Comparison of ENCODE assay signal across 8 cellular contexts in the genomic region with DNA sequence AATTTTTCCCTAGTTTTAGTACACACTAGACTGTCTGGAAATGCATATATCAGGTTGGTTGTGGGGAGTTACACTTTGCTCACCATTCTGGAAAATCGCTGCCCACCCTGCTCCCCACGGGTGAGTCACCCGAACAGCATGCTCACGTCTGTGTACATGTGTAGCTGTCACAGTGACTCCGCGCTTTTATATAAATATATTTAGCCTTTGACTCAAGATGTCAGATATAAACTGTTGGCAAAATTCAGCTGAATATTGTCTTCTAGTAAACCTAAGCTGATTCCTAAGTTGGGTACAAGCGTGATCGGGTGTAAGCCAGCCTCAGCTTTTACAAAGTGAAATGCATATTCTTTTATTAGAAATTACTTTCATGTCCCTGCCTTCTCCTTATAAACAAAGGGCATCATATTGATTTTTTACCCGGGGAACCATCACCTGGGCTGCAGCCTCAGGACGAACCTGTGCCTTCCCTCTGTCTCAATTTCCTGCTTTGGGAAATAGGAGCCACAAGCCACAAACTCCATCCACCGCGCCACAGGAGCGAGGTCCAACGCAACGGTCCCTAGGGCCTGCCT. TPM values are rescaled to one million over a fixed set of nuclear protein-coding genes. Genes with fewer than 3 reads are reported as not detected.
A peak's percentile ranks its signal among the peaks of the same experiment; 100 is the strongest.
DNase-seq lines count a peak whose midpoint lies in the region; ATAC-seq, FAIRE-seq and TF ChIP-seq lines count a peak whose summit lies in the region.

No MANE protein-coding gene starts in this region.

- no peak overlapping the region for H3K27ac Mint-ChIP-seq in T-helper 2 cell treated with Interferon-gamma antibody and Interleukin-4, amounts not matched to agents 5 μg/mL and 100 μg/mL, for 36 hours

- peak overlapping the region; percentile 91 to 96 for H3K4me3 ChIP-seq in Panc1 (ENCODE audit: low read depth in 2 of 2, low read length in 2 of 2)
- H3K4me3 ChIP-seq in epithelial cell of esophagus (ENCODE audit: low read length), result peak overlapping the region; percentile 94
- peak overlapping the region; percentile 76 for H3K4me3 ChIP-seq in ovary

- peaks cover 3% of the 10 kb centered on the region for H3K36me3 Mint-ChIP-seq in T-helper 2 cell treated with Interferon-gamma antibody and Interleukin-4, amounts not matched to agents 5 μg/mL and 100 μg/mL, for 36 hours (ENCODE audit: low read depth)

- intact Hi-C loops in Panc1 (cut with micrococcal nuclease; ENCODE audit: unreplicated experiment), result loop anchor here (5.0 kb wide), 1 partner anchor 143 kb away; a partner anchor contains a TSS
- intact Hi-C loops in ovary (cut with DNase I), result loop anchor here in 2 of 4 donors (5.0 to 10.0 kb wide), 2 partner anchors 68 to 780 kb away; a partner anchor contains a TSS

- TF ChIP-seq CTCF in Panc1 (IDR thresholded peaks at IDR 0.05) (no peak), epithelial cell of esophagus (IDR thresholded peaks at IDR 0.05; ENCODE audit: insufficient read depth, low read depth, low read length, missing control alignments) (no peak), ovary (IDR thresholded peaks at IDR 0.05) (no peak)

- no peak overlapping the region for H3K4me3 Mint-ChIP-seq in T-helper 2 cell treated with Interferon-gamma antibody and Interleukin-4, amounts not matched to agents 5 μg/mL and 100 μg/mL, for 36 hours

- WGBS in ovary, 3 donors, result 22 to 25% (median 24%) methylated on average over 15 of the region's 15 CpGs

- no peaks in the 10 kb centered on the region for H3K27me3 Mint-ChIP-seq in T-helper 2 cell treated with Interferon-gamma antibody and Interleukin-4, amounts not matched to agents 5 μg/mL and 100 μg/mL, for 36 hours (ENCODE audit: low read depth)

- no peak for TF ChIP-seq EP300 in ovary (IDR thresholded peaks at IDR 0.05)

- peaks cover 8% of the 10 kb centered on the region for H3K9me3 Mint-ChIP-seq in T-helper 2 cell treated with Interferon-gamma antibody and Interleukin-4, amounts not matched to agents 5 μg/mL and 100 μg/mL, for 36 hours

- H3K4me1 ChIP-seq in Panc1 (ENCODE audit: control insufficient read depth, insufficient read depth, low read length) (peaks cover 41% of the 10 kb centered on the region), ovary (ENCODE audit: insufficient read depth) (peaks cover 24% of the 10 kb centered on the region)

- FAIRE-seq in GM12892 (lab: Jason Lieb, UNC), result peak; percentile 14

- H3K4me1 Mint-ChIP-seq in T-helper 2 cell treated with Interferon-gamma antibody and Interleukin-4, amounts not matched to agents 5 μg/mL and 100 μg/mL, for 36 hours (ENCODE audit: low read depth), result peaks cover 38% of the 10 kb centered on the region

- no peaks in the 10 kb centered on the region for H3K36me3 ChIP-seq in Panc1 (ENCODE audit: control insufficient read depth, insufficient read depth, low read length)
- no peaks in the 10 kb centered on the region for H3K36me3 ChIP-seq in ovary

- no peak for DNase-seq in GM12892 (ENCODE audit: insufficient read length)
- DNase-seq in Panc1 (ENCODE audit: low read depth, low spot score), result no peak
- no peak for DNase-seq in epithelial cell of esophagus (ENCODE audit: low read depth)
- DNase-seq in ovary, result peak in 2 of 5 donors; percentile 23 to 48
- DNase-seq in AML-193 (lab: John Stamatoyannopoulos, UW), result no peak
- no peak for DNase-seq in T-helper 2 cell treated with Interferon-gamma antibody and Interleukin-4, amounts not matched to agents 5 μg/mL and 100 μg/mL, for 36 hours (ENCODE audit: low spot score)

- in situ Hi-C loops in Panc1 (cut with HindIII; ENCODE audit: low pct_unique_long_range_greater_than_20kb, low sequenced_read_pairs), result no loop called here

- TF ChIP-seq POLR2A in GM12892 (IDR thresholded peaks at IDR 0.05; ENCODE audit: low read depth, low read length) (no peak), ovary (IDR thresholded peaks at IDR 0.05) (no peak)

- no peaks in the 10 kb centered on the region for H3K9me3 ChIP-seq in Panc1 (ENCODE audit: control insufficient read depth, insufficient read depth, low read depth, low read length)
- no peaks in the 10 kb centered on the region for H3K9me3 ChIP-seq in ovary

- CTCF ChIA-PET in Panc1 (lab: Charles Lee), result no interaction called here

- BruUV-seq in Panc1 (replicated peaks; lab: Mats Ljungman, UMichigan), result TSS peak; percentile 91

- no peaks in the 10 kb centered on the region for H3K27me3 ChIP-seq in Panc1 (ENCODE audit: control insufficient read depth, insufficient read depth, low read length)
- H3K27me3 ChIP-seq in ovary, result no peaks in the 10 kb centered on the region

- peak overlapping the region; percentile 96 for H3K27ac ChIP-seq in Panc1 (ENCODE audit: low read length)
- peak overlapping the region; percentile 92 to 97 for H3K27ac ChIP-seq in ovary

- POLR2A ChIA-PET in Panc1 (lab: Charles Lee), result interaction anchor here (1.2 kb wide), 1 partner anchor 27 kb away, joined by 3 read pairs; no protein-coding TSS in a partner anchor

- ATAC-seq in Panc1 (peak; percentile 55), GM19463 (IDR thresholded peaks at IDR 0.05; ENCODE audit: unreplicated experiment) (no peak), HG03159 (IDR thresholded peaks at IDR 0.05; ENCODE audit: unreplicated experiment) (no peak)

RNA-seq across cellular contexts. Expression of a gene that starts 4.3 kb away (rescaled TPM):
- 1.1 TPM for polyA plus RNA-seq in GM12892 (2012; ENCODE audit: missing spikeins)
- total RNA-seq in Panc1 (2021; ENCODE audit: unreplicated experiment) (1.8 TPM), ovary (10 to 100 TPM in 1 of 7 donors, 1 to 10 TPM in 6; 2.7 to 34.7 (median 4.0) TPM)
- polyA plus RNA-seq in Panc1 (2012; ENCODE audit: insufficient read length), result 5.5 TPM
- 1 to 10 TPM in 1 of 2 donors, under 1 TPM in 1; 0.92 to 3.4 TPM for polyA plus RNA-seq in ovary

RNA-seq across cellular contexts. Expression of a gene that starts 58.6 kb away (rescaled TPM):
- polyA plus RNA-seq in GM12892 (2012; ENCODE audit: missing spikeins), result 0.04 TPM
- total RNA-seq in Panc1 (2021; ENCODE audit: unreplicated experiment) (6.4 TPM), ovary (1 to 10 TPM; 2.4 to 6.8 (median 4.1) TPM)
- polyA plus RNA-seq in Panc1 (2012; ENCODE audit: insufficient read length), result 8.1 TPM
- polyA plus RNA-seq in ovary, result 1 to 10 TPM; 1.5 to 1.7 TPM
